Comparison of ENCODE assay signal across 23 cellular contexts in the genomic region with DNA sequence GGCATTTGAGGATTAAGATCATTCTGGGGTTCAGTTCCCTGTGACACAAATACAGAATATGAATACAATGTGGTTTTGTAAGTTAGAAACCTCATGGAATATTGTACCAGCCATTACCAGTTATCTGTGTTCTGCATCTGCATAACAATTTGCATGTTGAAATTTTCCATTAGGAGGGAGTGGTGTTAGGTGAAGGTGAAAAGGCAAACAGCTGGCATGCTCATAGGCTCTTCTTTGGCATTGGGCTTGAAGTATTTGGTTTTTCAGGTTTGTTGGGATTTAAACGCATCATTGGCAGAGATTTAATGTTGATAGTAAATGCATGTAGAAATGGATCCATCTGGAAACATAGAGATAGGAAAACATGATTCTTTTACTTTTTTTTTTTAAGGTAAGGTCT. TPM values are rescaled to one million over a fixed set of nuclear protein-coding genes. Genes with fewer than 3 reads are reported as not detected.
A peak's percentile ranks its signal among the peaks of the same experiment; 100 is the strongest.
DNase-seq lines count a peak whose midpoint lies in the region; ATAC-seq and TF ChIP-seq lines count a peak whose summit lies in the region.
"Had no signal": no experiment of that assay in that cellular context is flagged by ENCODE, and none has a peak within 500 bp of the region (broad histone marks: within the 10 kb centered on the region; RNA-seq: fewer than 3 reads in every experiment).

No MANE protein-coding gene starts in this region.

- peak overlapping the region in 2 of 4 donors; percentile 4 to 44 for H3K27ac ChIP-seq in body of pancreas
- peak overlapping the region; percentile 35 to 49 for H3K27ac ChIP-seq in mucosa of rectum (ENCODE audit: low read depth in 2 of 2, low read length in 2 of 2)
- peak overlapping the region; percentile 17 to 63 (median 44) for H3K27ac ChIP-seq in transverse colon
- H3K27ac ChIP-seq in left ventricle myocardium inferior (replicated peaks): no peak overlapping the region
- H3K27ac ChIP-seq: RWPE1, testis had no signal

- no peak for TF ChIP-seq CTCF in body of pancreas (IDR thresholded peaks at IDR 0.05)
- no peak for TF ChIP-seq CTCF in transverse colon (IDR thresholded peaks at IDR 0.05)
- TF ChIP-seq CTCF in left ventricle myocardium inferior (IDR thresholded peaks at IDR 0.05; ENCODE audit: borderline replicate concordance): no peak

- 30 to 42% methylated on average over 1 of the region's 1 CpG for WGBS in body of pancreas, 2 donors
- WGBS in transverse colon (ENCODE audit: low coverage in 1 of 2), 2 donors: 97 to 100% methylated on average over 1 of the region's 1 CpG

- in situ Hi-C loops in transverse colon (cut with MboI; ENCODE audit: low pct_ligation_motif_present in 1 of 4, low pct_unique_long_range_greater_than_20kb in 1 of 4, low sequenced_read_pairs in 3 of 4): no loop called here

- H3K4me1 ChIP-seq in body of pancreas (peaks cover 16% of the 10 kb centered on the region), mucosa of rectum (ENCODE audit: control insufficient read depth in 2 of 2, insufficient read depth in 2 of 2, low read length in 2 of 2) (peaks cover 5 to 11% of the 10 kb centered on the region in 2 donors), transverse colon (peaks cover 14 to 24% (median 17%) of the 10 kb centered on the region in 4 donors), left ventricle myocardium inferior (peaks cover 15% of the 10 kb centered on the region)

- intact Hi-C loops in body of pancreas (cut with DNase I): no loop called here
- intact Hi-C loops in transverse colon (cut with DNase I; ENCODE audit: low total_unique reads): loop anchor here (1.0 kb wide), 1 partner anchor 22 kb away; no protein-coding TSS in a partner anchor
- intact Hi-C loops in left ventricle myocardium inferior (cut with micrococcal nuclease): no loop called here

- no peaks in the 10 kb centered on the region for H3K36me3 ChIP-seq in body of pancreas (replicated peaks in 1 of 2; ENCODE audit: insufficient read depth in 1 of 2, low read depth in 2 of 2)
- H3K36me3 ChIP-seq in mucosa of rectum (ENCODE audit: control insufficient read depth in 2 of 2, insufficient read depth in 2 of 2, low read length in 2 of 2): no peaks in the 10 kb centered on the region
- H3K36me3 ChIP-seq in transverse colon: no peaks in the 10 kb centered on the region
- no peaks in the 10 kb centered on the region for H3K36me3 ChIP-seq in left ventricle myocardium inferior
- H3K36me3 ChIP-seq: heart right ventricle, sigmoid colon had no signal

- H3K9ac ChIP-seq in mucosa of rectum (ENCODE audit: low read depth in 1 of 2, low read length in 2 of 2): no peak overlapping the region

- TF ChIP-seq EP300 in transverse colon (IDR thresholded peaks at IDR 0.05; ENCODE audit: low read depth): no peak

- H3K9me3 ChIP-seq in body of pancreas (no peaks in the 10 kb centered on the region), mucosa of rectum (ENCODE audit: control insufficient read depth in 2 of 2, low read length in 2 of 2) (no peaks in the 10 kb centered on the region), transverse colon (no peaks in the 10 kb centered on the region), left ventricle myocardium inferior (replicated peaks) (no peaks in the 10 kb centered on the region)
- H3K9me3 ChIP-seq: heart right ventricle, sigmoid colon, testis had no signal

- ATAC-seq in body of pancreas (peak; percentile 27), GM19351 (IDR thresholded peaks at IDR 0.05; ENCODE audit: unreplicated experiment) (no peak)

- H3K4me3 ChIP-seq in body of pancreas (no peak overlapping the region), mucosa of rectum (ENCODE audit: low read length in 2 of 2) (no peak overlapping the region), transverse colon (no peak overlapping the region), left ventricle myocardium inferior (no peak overlapping the region)
- H3K4me3 ChIP-seq: heart right ventricle, sigmoid colon, testis had no signal

- DNase-seq in NCI-H82 (lab: John Stamatoyannopoulos, UW): peak; percentile 39
- no peak for DNase-seq in NCI-H82 treated with DMSO at 0.1 percent for 48 hours (lab: John Stamatoyannopoulos, UW; ENCODE audit: unreplicated experiment)
- no peak for DNase-seq in body of pancreas
- no peak for DNase-seq in transverse colon
- DNase-seq in stimulated activated CD4-positive, alpha-beta T cell treated with anti-CD3 and anti-CD28 coated beads, Interleukin-12 subunit alpha, Interleukin-12 subunit beta, amount 100 ng/mL, for 4 hours: no peak
- DNase-seq in left ventricle myocardium inferior: no peak
- DNase-seq: 8988T; activated CD4-positive, alpha-beta memory T cell treated with anti-CD3 and anti-CD28 coated beads for 36 hours; activated CD4-positive, CD25-positive, alpha-beta regulatory T cell; activated T-cell treated with anti-CD3 and anti-CD28 coated beads for 4 hours; AML-193; foreskin fibroblast; heart right ventricle; Karpas-422; left colon; NCI-H1048; NCI-H187 treated with DMSO at 0.1 percent for 48 hours; NCI-H345; sigmoid colon; testis had no signal

- no peaks in the 10 kb centered on the region for H3K27me3 ChIP-seq in body of pancreas
- H3K27me3 ChIP-seq in mucosa of rectum (ENCODE audit: control insufficient read depth in 2 of 2, insufficient read depth in 2 of 2, low read length in 2 of 2): no peaks in the 10 kb centered on the region
- H3K27me3 ChIP-seq in transverse colon: no peaks in the 10 kb centered on the region
- no peaks in the 10 kb centered on the region for H3K27me3 ChIP-seq in left ventricle myocardium inferior (ENCODE audit: low read depth)
- H3K27me3 ChIP-seq: heart right ventricle, sigmoid colon, testis had no signal

- TF ChIP-seq POLR2A in body of pancreas (IDR thresholded peaks at IDR 0.05): no peak
- no peak for TF ChIP-seq POLR2A in transverse colon (IDR thresholded peaks at IDR 0.05)

RNA-seq across cellular contexts. Expression of gene RTN3, which starts 18.6 kb away (rescaled TPM):
- total RNA-seq in body of pancreas: 10 to 100 TPM; 62.8 to 63.6 TPM
- 100 to 1,000 TPM in 2 of 4 donors, 10 to 100 TPM in 2; 44.8 to 187 (median 117) TPM for total RNA-seq in transverse colon
- 45.0 TPM for total RNA-seq in left ventricle myocardium inferior

RNA-seq across cellular contexts. Expression of gene ATL3, which starts 28.7 kb away (rescaled TPM):
- total RNA-seq in body of pancreas (10 to 100 TPM; 17.8 to 32.7 TPM), transverse colon (10 to 100 TPM; 18.7 to 60.8 (median 40.0) TPM), left ventricle myocardium inferior (13.4 TPM)
